In genomic region chr2:106117882-106118684, GRCh38 we compare ENCODE assay signal across 1 cellular context.
TF ChIP-seq lines count a peak whose summit lies in the region.

No MANE protein-coding gene starts in this region.

TF ChIP-seq in WTC11, 78 proteins besides CTCF, POLR2A, EP300 and RAD21 (continued from another document):
- TF ChIP-seq STAT6 (CRISPR knock-in tag; conservative IDR thresholded peaks at IDR 0.05; ENCODE audit: low read depth) (no peak), ZNF416 (CRISPR knock-in tag; IDR thresholded peaks at IDR 0.05) (no peak), ZSCAN18 (CRISPR knock-in tag; IDR thresholded peaks at IDR 0.05) (no peak), E2F5 (CRISPR knock-in tag; IDR thresholded peaks at IDR 0.05) (no peak), ATF1 (CRISPR knock-in tag; IDR thresholded peaks at IDR 0.05) (no peak), ERG (CRISPR knock-in tag; IDR thresholded peaks at IDR 0.05) (no peak), ZNF232 (CRISPR knock-in tag; IDR thresholded peaks at IDR 0.05) (no peak), GTF2I (CRISPR knock-in tag; conservative IDR thresholded peaks at IDR 0.05) (no peak)
TF ChIP-seq in WTC11: peak in this region for 2.
